14 cellular contexts compared by ENCODE assay signal in the genomic region with DNA sequence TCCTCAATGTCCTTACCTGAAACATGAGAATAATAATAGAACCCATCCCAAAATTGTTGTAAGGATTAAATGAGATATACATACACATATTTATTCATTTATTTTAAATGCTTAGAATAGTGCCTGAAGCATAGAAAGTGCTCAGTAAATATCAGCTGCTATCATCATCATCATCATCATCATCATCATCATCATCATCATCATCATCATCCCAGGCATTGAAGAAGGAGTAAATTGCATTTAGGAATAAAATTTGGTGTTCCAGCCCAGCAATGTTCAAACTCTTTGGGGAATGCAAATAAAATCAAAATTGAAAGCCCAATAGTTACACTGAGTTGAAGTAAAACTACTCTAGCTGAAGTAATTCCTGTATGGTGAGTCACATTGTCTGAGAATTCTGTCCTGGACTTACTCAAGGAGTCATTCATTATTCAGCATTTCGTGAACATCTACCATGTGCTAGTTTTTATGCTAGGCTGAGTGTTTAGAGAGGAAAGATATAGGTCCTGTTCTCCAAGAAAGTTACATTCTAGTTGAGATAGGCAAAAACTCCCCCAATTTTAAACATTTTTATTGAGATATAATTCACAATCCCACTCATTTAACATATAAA.
DNase-seq lines count a peak whose midpoint lies in the region; ATAC-seq and TF ChIP-seq lines count a peak whose summit lies in the region.
"Had no signal": no experiment of that assay in that cellular context is flagged by ENCODE, and none has a peak within 500 bp of the region (broad histone marks: within the 10 kb centered on the region; RNA-seq: fewer than 3 reads in every experiment).

No MANE protein-coding gene starts in this region.

- H3K4me3 ChIP-seq in adipocyte (ENCODE audit: low read length) (peak overlapping the region; percentile 30), Peyer's patch (no peak overlapping the region)
- H3K4me3 ChIP-seq: colonic mucosa had no signal

- H3K9me3 ChIP-seq in adipocyte (ENCODE audit: control insufficient read depth, low read length) (no peaks in the 10 kb centered on the region), Peyer's patch (no peaks in the 10 kb centered on the region)
- H3K9me3 ChIP-seq: colonic mucosa had no signal

- DNase-seq in 8988T (peak; percentile 13), HCEC 1CT (peak; percentile 91), adipocyte (ENCODE audit: low read depth) (peak; percentile 90), foreskin keratinocyte (peak; percentile 68 to 87), midbrain (lab: John Stamatoyannopoulos, UW) (no peak), Peyer's patch (no peak), anterior cingulate cortex (lab: John Stamatoyannopoulos, UW) (no peak), CD1c-positive myeloid dendritic cell (ENCODE audit: extremely low spot score) (no peak)
- DNase-seq: activated CD4-positive, alpha-beta T cell treated with anti-CD3 and anti-CD28 coated beads, Interleukin-2, amount 10 ng/mL, durations not matched to agents 24 days and 14 days; activated effector memory CD4-positive, alpha-beta T cell treated with Interleukin-2 at 50 U/mL for 16 hours; colonic mucosa; H7; naive B cell; NCI-H510A had no signal

- peak; percentile 87 for ATAC-seq in foreskin keratinocyte

- H3K27ac ChIP-seq in foreskin keratinocyte (peak overlapping the region; percentile 39), Peyer's patch (no peak overlapping the region)
- H3K27ac ChIP-seq: colonic mucosa had no signal

- H3K36me3 ChIP-seq in adipocyte (ENCODE audit: control insufficient read depth, insufficient read depth, low read length, severe bottlenecking): no peaks in the 10 kb centered on the region
- no peaks in the 10 kb centered on the region for H3K36me3 ChIP-seq in Peyer's patch
- H3K36me3 ChIP-seq: colonic mucosa had no signal

- TF ChIP-seq CTCF in foreskin keratinocyte (conservative IDR thresholded peaks at IDR 0.05): no peak
- TF ChIP-seq CTCF in Peyer's patch (IDR thresholded peaks at IDR 0.05): no peak

- H3K9ac ChIP-seq in adipocyte (ENCODE audit: low read length): no peak overlapping the region

- peaks cover 39% of the 10 kb centered on the region for H3K4me1 ChIP-seq in adipocyte (ENCODE audit: control insufficient read depth, insufficient read depth, low read length)
- H3K4me1 ChIP-seq in foreskin keratinocyte: peaks cover 50% of the 10 kb centered on the region
- H3K4me1 ChIP-seq in Peyer's patch: no peaks in the 10 kb centered on the region
- H3K4me1 ChIP-seq: colonic mucosa had no signal

- TF ChIP-seq POLR2A in Peyer's patch (IDR thresholded peaks at IDR 0.05): no peak

- H3K27me3 ChIP-seq in adipocyte (replicated peaks; ENCODE audit: control insufficient read depth, insufficient read depth, low read length) (no peaks in the 10 kb centered on the region), foreskin keratinocyte (no peaks in the 10 kb centered on the region), Peyer's patch (no peaks in the 10 kb centered on the region)
- H3K27me3 ChIP-seq: colonic mucosa had no signal

Comparison
In these comparisons a context has a peak if more than half of its experiments do, and no peak if none do; other contexts are left out.
1. DNase-seq: peak in 8988T (single experiment), HCEC 1CT (single experiment), adipocyte (single experiment) and foreskin keratinocyte (2 of 2); none in midbrain (single experiment), Peyer's patch (0 of 3), anterior cingulate cortex (0 of 58) and CD1c-positive myeloid dendritic cell (single experiment).